In genomic region chr12:112577473-112578334, GRCh38 we compare ENCODE assay signal across 21 cellular contexts.
DNase-seq lines count a peak whose midpoint lies in the region; ATAC-seq and TF ChIP-seq lines count a peak whose summit lies in the region.
"Had no signal": no experiment of that assay in that cellular context is flagged by ENCODE, and none has a peak within 500 bp of the region (broad histone marks: within the 10 kb centered on the region; RNA-seq: fewer than 3 reads in every experiment).

No MANE protein-coding gene starts in this region.

- DNase-seq in GM10248 (ENCODE audit: extremely low spot score) = peak; percentile 31
- peak; percentile 91 for DNase-seq in NT2/D1 (ENCODE audit: low read depth, low spot score)
- DNase-seq in iPS DF 6.9 (ENCODE audit: low read depth, low spot score) = peak; percentile 78
- DNase-seq in DMS53 treated with DMSO at 0.1 percent for 48 hours (lab: John Stamatoyannopoulos, UW; ENCODE audit: unreplicated experiment) = no peak
- no peak for DNase-seq in GM19240 (ENCODE audit: insufficient read length, low spot score)
- DNase-seq in left ventricle myocardium superior = no peak
- DNase-seq: activated CD4-positive, alpha-beta T cell treated with anti-CD3 and anti-CD28 coated beads, Interleukin-2, amount 10 ng/mL, durations not matched to agents 7 days and 5 days; DMS 273 treated with DMSO at 0.1 percent for 48 hours; left colon; MM.1S; NCI-H2029; NCI-H524 treated with DMSO at 0.1 percent for 48 hours; posterior cingulate gyrus; SHP77; stimulated activated naive B cell treated with anti-CD40 and anti-IgM and Interleukin-4, amounts not matched to agents 10 μg/mL and 1 μg/mL and 100 μg/mL, for 72 hours; T-helper 1 cell; testis had no signal

- H3K27me3 ChIP-seq in HUES48 (ENCODE audit: control insufficient read depth, insufficient read depth, low read length) (peaks cover 54% of the 10 kb centered on the region), NT2/D1 (ENCODE audit: insufficient read depth, insufficient read length) (no peaks in the 10 kb centered on the region), iPS DF 6.9 (ENCODE audit: control insufficient read depth, insufficient read depth, low read length) (peaks cover 28% of the 10 kb centered on the region)
- H3K27me3 ChIP-seq: testis had no signal

- no peak for TF ChIP-seq CTCF in GM10248 (IDR thresholded peaks at IDR 0.05; ENCODE audit: control extremely low read depth, extremely low read depth, low read depth, missing control alignments)

- WGBS in iPS DF 6.9 (ENCODE audit: insufficient coverage, insufficient read length) = no CpG with 5 or more reads among the region's 4 CpGs

- CTCF ChIA-PET in GM10248 (lab: Yijun Ruan, JAX) = no interaction called here

- H3K9me3 ChIP-seq in HUES48 (ENCODE audit: control insufficient read depth, insufficient read depth, low read length) = no peaks in the 10 kb centered on the region
- H3K9me3 ChIP-seq in NT2/D1 (ENCODE audit: insufficient read depth, low read length) = no peaks in the 10 kb centered on the region
- no peaks in the 10 kb centered on the region for H3K9me3 ChIP-seq in iPS DF 6.9 (ENCODE audit: control insufficient read depth, insufficient read depth, low read length)
- H3K9me3 ChIP-seq: testis had no signal

- H3K36me3 ChIP-seq in HUES48 (ENCODE audit: control insufficient read depth, insufficient read depth, low read length) = no peaks in the 10 kb centered on the region
- H3K36me3 ChIP-seq in NT2/D1 (ENCODE audit: insufficient read depth, insufficient read length, low read length) = no peaks in the 10 kb centered on the region
- no peaks in the 10 kb centered on the region for H3K36me3 ChIP-seq in iPS DF 6.9 (ENCODE audit: control insufficient read depth, insufficient read depth, low read length)

- intact Hi-C loops in left ventricle myocardium superior (cut with micrococcal nuclease) = no loop called here

- H3K9ac ChIP-seq in HUES48 (ENCODE audit: low read depth, low read length) (no peak overlapping the region), NT2/D1 (ENCODE audit: insufficient read length, low read depth) (no peak overlapping the region)

- H3K4me3 ChIP-seq in HUES48 (ENCODE audit: low read depth, low read length) (no peak overlapping the region), NT2/D1 (ENCODE audit: insufficient read length, low read depth) (no peak overlapping the region), iPS DF 6.9 (ENCODE audit: low read length) (no peak overlapping the region)
- H3K4me3 ChIP-seq: testis had no signal

- ATAC-seq in left ventricle myocardium superior (no peak), GM21576 (IDR thresholded peaks at IDR 0.05; ENCODE audit: unreplicated experiment) (no peak)
- ATAC-seq: left colon; natural killer cell treated with Interleukin-12 subunit alpha and Interleukin-12 subunit beta and Interleukin-15 and Interleukin-18, amount 100 ng/mL, for 72 hours; stimulated activated naive B cell treated with anti-CD40 and anti-IgM and Interleukin-4, amounts not matched to agents 10 μg/mL and 1 μg/mL and 100 μg/mL, for 72 hours had no signal

- POLR2A ChIA-PET in GM10248 (lab: Yijun Ruan, JAX) = no interaction called here

- H3K4me1 ChIP-seq in HUES48 (ENCODE audit: control insufficient read depth, insufficient read depth, low read length) (peaks cover 18% of the 10 kb centered on the region), NT2/D1 (ENCODE audit: insufficient read depth, insufficient read length) (peaks cover 10% of the 10 kb centered on the region), iPS DF 6.9 (ENCODE audit: control insufficient read depth, insufficient read depth, low read length) (0 out of 2 replicates have a peak, but pooled peaks cover 1% of the 10 kb centered on the region)

- H3K27ac ChIP-seq in HUES48 (ENCODE audit: low read depth, low read length) (peak overlapping the region; percentile 92), iPS DF 6.9 (ENCODE audit: low read length) (no peak overlapping the region)
- H3K27ac ChIP-seq: HL-60, testis had no signal

Comparison
In these comparisons a context has a peak if more than half of its experiments do, and no peak if none do; other contexts are left out.
1. DNase-seq: peak in GM10248 (single experiment), NT2/D1 (single experiment) and iPS DF 6.9 (single experiment); none in DMS53 treated with DMSO at 0.1 percent for 48 hours (single experiment), GM19240 (single experiment) and left ventricle myocardium superior (single experiment).